In the genomic region with DNA sequence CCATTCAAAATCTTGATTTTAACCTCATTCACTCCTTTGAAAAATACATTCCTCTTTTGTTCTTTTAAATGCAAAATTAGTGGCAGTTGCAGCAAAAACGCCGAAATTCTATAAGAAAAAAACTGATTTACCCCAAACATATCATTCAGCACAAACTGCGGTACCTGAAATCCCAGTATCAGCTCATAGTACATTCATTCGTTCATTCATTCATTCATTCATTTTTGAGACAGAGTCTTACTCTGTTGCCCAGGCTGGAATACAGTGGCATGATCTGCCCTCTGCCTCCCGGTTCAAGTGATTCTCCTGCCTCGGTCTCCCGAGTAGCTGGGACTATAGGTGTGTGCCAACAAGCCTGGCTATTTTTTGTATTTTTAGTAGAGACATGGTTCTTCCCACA, we compare ENCODE assay signal across 29 cellular contexts. TPM values are rescaled to one million over a fixed set of nuclear protein-coding genes. Genes with fewer than 3 reads are reported as not detected.
"Had no signal": no experiment of that assay in that cellular context is flagged by ENCODE, and none has a peak within 500 bp of the region (broad histone marks: within the 10 kb centered on the region; RNA-seq: fewer than 3 reads in every experiment).

No MANE protein-coding gene starts in this region.

- DNase-seq: naive thymus-derived CD8-positive, alpha-beta T cell; nephron progenitor cell; occipital lobe; ovary; posterior cingulate gyrus; psoas muscle; right cardiac atrium; spleen; stimulated activated CD4-positive, alpha-beta T cell treated with anti-CD3 and anti-CD28 coated beads, Interleukin-12 subunit alpha, Interleukin-12 subunit beta, amount 100 ng/mL, for 4 hours; stimulated activated CD4-positive, alpha-beta T cell treated with anti-CD3 and anti-CD28 coated beads, Interleukin-1b, Interleukin-23, amount 100 ng/mL, for 48 hours; stimulated activated CD4-positive, alpha-beta T cell treated with anti-CD3 and anti-CD28 coated beads, Interleukin-4, amount 100 ng/mL, for 1 hour; stimulated activated CD4-positive, alpha-beta T cell treated with anti-CD3 and anti-CD28 coated beads, Interleukin-4, amount 100 ng/mL, for 4 hours; stimulated activated CD8-positive, alpha-beta memory T cell treated with anti-CD3 and anti-CD28 coated beads, Interleukin-4, amount 100 ng/mL, for 48 hours; stimulated activated naive CD4-positive, alpha-beta T cell; stimulated activated naive CD8-positive, alpha-beta T cell treated with anti-CD3 and anti-CD28 coated beads, Interleukin-15, amount 100 ng/mL, for 72 hours; stimulated activated naive CD8-positive, alpha-beta T cell treated with anti-CD3 and anti-CD28 coated beads, Interleukin-15, Interleukin-2, amounts not matched to agents 100 U/mL and 50 U/mL, for 24 hours; substantia nigra; testis; tibial artery; transverse colon; upper lobe of right lung; uterus had no signal

- H3K27ac ChIP-seq: ovary, parathyroid adenoma, psoas muscle, skin epidermis, spleen, suprapubic skin, testis, tibial artery, transverse colon, upper lobe of right lung, uterus had no signal

- ATAC-seq: naive thymus-derived CD8-positive, alpha-beta T cell; natural killer cell treated with Interleukin-12 subunit alpha and Interleukin-12 subunit beta and Interleukin-15 and Interleukin-18, amount 100 ng/mL, for 72 hours; psoas muscle; right cardiac atrium; sciatic nerve; stimulated activated memory B cell treated with anti-CD40 and anti-IgM and Interleukin-4, amounts not matched to agents 10 μg/mL and 1 μg/mL and 100 μg/mL, for 72 hours; stimulated activated naive CD8-positive, alpha-beta T cell treated with anti-CD3 and anti-CD28 coated beads, Interleukin-15, amount 100 ng/mL, for 72 hours; stimulated activated naive CD8-positive, alpha-beta T cell treated with anti-CD3 and anti-CD28 coated beads, Interleukin-15, Interleukin-2, amounts not matched to agents 100 U/mL and 50 U/mL, for 24 hours; upper lobe of right lung had no signal

- H3K9ac ChIP-seq: parathyroid adenoma had no signal

- H3K4me3 ChIP-seq: ovary, psoas muscle, skin epidermis, smooth muscle cell, spleen, suprapubic skin, testis, tibial artery, transverse colon, upper lobe of right lung, uterus had no signal

- H3K9me3 ChIP-seq: ovary, psoas muscle, suprapubic skin, testis, tibial artery, transverse colon, upper lobe of right lung, uterus had no signal

- H3K4me2 ChIP-seq: smooth muscle cell had no signal

- H2AFZ ChIP-seq: parathyroid adenoma had no signal

- H3K4me1 ChIP-seq: parathyroid adenoma, spleen, suprapubic skin, testis, transverse colon, upper lobe of right lung, uterus had no signal

- H3K36me3 ChIP-seq: ovary, uterus had no signal

- H3K27me3 ChIP-seq: ovary, spleen, suprapubic skin, testis, tibial artery, transverse colon, upper lobe of right lung, uterus had no signal

RNA-seq across cellular contexts. Expression of a gene that starts 20.4 kb away (rescaled TPM):
- total RNA-seq: naive thymus-derived CD8-positive, alpha-beta T cell; right cardiac atrium; upper lobe of right lung had no signal
- polyA plus RNA-seq: naive thymus-derived CD8-positive, alpha-beta T cell had no signal
